Comparison of ENCODE assay signal across 1 cellular context in genomic region chr19:40420766-40421467, GRCh38.
A peak's percentile ranks its signal among the peaks of the same experiment; 100 is the strongest.
TF ChIP-seq lines count a peak whose summit lies in the region.

No MANE protein-coding gene starts in this region.

TF ChIP-seq in K562, 482 proteins besides CTCF, POLR2A, EP300 and RAD21 (continued from another document):
- TF ChIP-seq ZNF668 (CRISPR knock-in tag; IDR thresholded peaks at IDR 0.05) (no peak), TEAD1 (CRISPR knock-in tag; IDR thresholded peaks at IDR 0.05) (peak; percentile 98 to 100), ZBTB33 (CRISPR knock-in tag; IDR thresholded peaks at IDR 0.05) (peak; percentile 89), ZFX (CRISPR knock-in tag; IDR thresholded peaks at IDR 0.05) (peak; percentile 93), POLR2AphosphoS5 (IDR thresholded peaks at IDR 0.05; ENCODE audit: control insufficient read depth, insufficient read depth, low read depth, low read length) (peak; percentile 64), SRF (CRISPR knock-in tag; IDR thresholded peaks at IDR 0.05) (peak; percentile 99 to 100), THAP12 (CRISPR knock-in tag; IDR thresholded peaks at IDR 0.05) (0 out of 2 replicates have a peak, but pooled peaks have one; percentile 60), NFIC (IDR thresholded peaks at IDR 0.05) (peak; percentile 79), ZBTB26 (CRISPR knock-in tag; IDR thresholded peaks at IDR 0.05) (peak; percentile 56; the same call in 1 of the 2 replicates), KLF1 (tag; IDR thresholded peaks at IDR 0.05) (peak; percentile 73; the same call in 1 of the 2 replicates), RBFOX2 (IDR thresholded peaks at IDR 0.05; ENCODE audit: low read depth, low read length) (peak; percentile 95), ZBTB1 (CRISPR knock-in tag; IDR thresholded peaks at IDR 0.05; ENCODE audit: borderline replicate concordance, low read depth) (peak; percentile 80; the same call in 1 of the 2 replicates)
